27 cellular contexts compared by ENCODE assay signal in the genomic region with DNA sequence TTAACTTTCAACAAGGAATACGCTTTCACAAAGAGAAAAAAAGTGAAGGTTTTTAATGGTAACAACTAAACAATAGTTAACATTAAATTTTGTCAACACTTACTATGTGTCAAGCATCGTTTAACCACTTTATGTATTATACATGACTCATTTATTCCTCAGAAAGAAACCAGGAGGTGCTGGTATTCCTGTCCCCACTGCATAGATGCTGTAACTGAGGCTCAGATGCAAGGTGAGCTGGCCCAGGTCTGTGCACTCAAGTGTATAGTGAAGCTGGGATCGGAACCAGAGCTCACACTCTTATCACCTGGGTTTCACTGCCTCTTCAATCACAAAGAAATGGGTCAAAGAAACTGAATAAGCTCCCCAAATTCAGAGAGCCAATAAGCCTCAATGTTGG.
"Had no signal": no experiment of that assay in that cellular context is flagged by ENCODE, and none has a peak within 500 bp of the region (broad histone marks: within the 10 kb centered on the region; RNA-seq: fewer than 3 reads in every experiment).

No MANE protein-coding gene starts in this region.

- H3K9me3 Mint-ChIP-seq: activated CD4-positive, alpha-beta memory T cell treated with anti-CD3 and anti-CD28 coated beads, Interleukin-2, amount 10 ng/mL, durations not matched to agents 7 days and 5 days; activated naive CD4-positive, alpha-beta T cell treated with anti-CD3 and anti-CD28 coated beads, Interleukin-2, amount 10 ng/mL, durations not matched to agents 7 days and 5 days; activated naive CD4-positive, alpha-beta T cell treated with anti-CD3 and anti-CD28 coated beads, Interleukin-2, amount 50 U/mL, for 72 hours; activated T-helper 1 cell treated with anti-CD3 and anti-CD28 coated beads, Interleukin-12 subunit alpha, Interleukin-12 subunit beta, Interleukin-2, Interleukin-4 antibody, amounts not matched to agents 30 ng/mL and 10 ng/mL and 1 ng/mL, durations not matched to agents 14 hours and 24 hours and 36 hours; endodermal cell had no signal

- H3K36me3 ChIP-seq: adrenal gland had no signal

- H3K36me3 Mint-ChIP-seq: activated CD8-positive, alpha-beta memory T cell treated with anti-CD3 and anti-CD28 coated beads, Interleukin-2, amount 10 ng/mL, durations not matched to agents 7 days and 5 days; activated naive CD4-positive, alpha-beta T cell treated with anti-CD3 and anti-CD28 coated beads, Interleukin-2, amount 10 ng/mL, durations not matched to agents 7 days and 5 days; activated naive CD4-positive, alpha-beta T cell treated with anti-CD3 and anti-CD28 coated beads, Interleukin-2, amount 50 U/mL, for 72 hours had no signal

- H3K27ac Mint-ChIP-seq: activated CD4-positive, alpha-beta memory T cell treated with anti-CD3 and anti-CD28 coated beads, Interleukin-2, amount 10 ng/mL, durations not matched to agents 7 days and 5 days; activated CD8-positive, alpha-beta memory T cell treated with anti-CD3 and anti-CD28 coated beads, Interleukin-2, amount 10 ng/mL, durations not matched to agents 7 days and 5 days; activated naive CD4-positive, alpha-beta T cell treated with anti-CD3 and anti-CD28 coated beads, Interleukin-2, amount 10 ng/mL, durations not matched to agents 7 days and 5 days; activated naive CD4-positive, alpha-beta T cell treated with anti-CD3 and anti-CD28 coated beads, Interleukin-2, amount 50 U/mL, for 72 hours; activated T-helper 1 cell treated with anti-CD3 and anti-CD28 coated beads, Interleukin-12 subunit alpha, Interleukin-12 subunit beta, Interleukin-2, Interleukin-4 antibody, amounts not matched to agents 30 ng/mL and 10 ng/mL and 1 ng/mL, durations not matched to agents 14 hours and 24 hours and 36 hours; endodermal cell had no signal

- H3K4me3 ChIP-seq: adrenal gland, body of pancreas had no signal

- H3K4me1 Mint-ChIP-seq: activated CD4-positive, alpha-beta memory T cell treated with anti-CD3 and anti-CD28 coated beads, Interleukin-2, amount 10 ng/mL, durations not matched to agents 7 days and 5 days; activated CD8-positive, alpha-beta memory T cell treated with anti-CD3 and anti-CD28 coated beads, Interleukin-2, amount 10 ng/mL, durations not matched to agents 7 days and 5 days; activated naive CD4-positive, alpha-beta T cell treated with anti-CD3 and anti-CD28 coated beads, Interleukin-2, amount 10 ng/mL, durations not matched to agents 7 days and 5 days; endodermal cell had no signal

- H3K27ac ChIP-seq: adrenal gland, body of pancreas had no signal

- H3K9me3 ChIP-seq: adrenal gland, body of pancreas had no signal

- H3K27me3 ChIP-seq: adrenal gland, body of pancreas had no signal

- DNase-seq: activated CD4-positive, alpha-beta memory T cell treated with anti-CD3 and anti-CD28 coated beads, Interleukin-2, amount 10 ng/mL, durations not matched to agents 7 days and 5 days; activated CD4-positive, alpha-beta T cell treated with anti-CD3 and anti-CD28 coated beads for 4 hours; activated CD4-positive, CD25-positive, alpha-beta regulatory T cell; activated CD4-positive, CD25-positive, alpha-beta regulatory T cell treated with anti-CD3 and anti-CD28 coated beads, Interleukin-2, amount 50 U/mL, for 72 hours; activated CD8-positive, alpha-beta memory T cell treated with anti-CD3 and anti-CD28 coated beads, Interleukin-2, amount 10 ng/mL, durations not matched to agents 7 days and 5 days; activated CD8-positive, alpha-beta memory T cell treated with anti-CD3 and anti-CD28 coated beads, Interleukin-2, amount 50 U/mL, for 4 hours; activated gamma-delta T cell; activated naive CD4-positive, alpha-beta T cell; activated naive CD4-positive, alpha-beta T cell treated with anti-CD3 and anti-CD28 coated beads, Interleukin-2, amount 10 ng/mL, durations not matched to agents 7 days and 5 days; activated T-cell treated with anti-CD3 and anti-CD28 coated beads, Interleukin-2, amount 50 U/mL, for 1 hour; activated T-cell treated with anti-CD3 and anti-CD28 coated beads, Interleukin-2, amount 50 U/mL, for 48 hours; adrenal gland; amygdala; aorta; body of pancreas; caudate nucleus; cortex of kidney; dermis blood vessel endothelial cell; effector memory CD4-positive, alpha-beta T cell; endodermal cell; foreskin fibroblast; head of caudate nucleus; hippocampal formation; T-helper 2 cell had no signal

- H3K27me3 Mint-ChIP-seq: activated CD4-positive, alpha-beta memory T cell treated with anti-CD3 and anti-CD28 coated beads, Interleukin-2, amount 10 ng/mL, durations not matched to agents 7 days and 5 days; activated CD8-positive, alpha-beta memory T cell treated with anti-CD3 and anti-CD28 coated beads, Interleukin-2, amount 10 ng/mL, durations not matched to agents 7 days and 5 days; activated naive CD4-positive, alpha-beta T cell treated with anti-CD3 and anti-CD28 coated beads, Interleukin-2, amount 10 ng/mL, durations not matched to agents 7 days and 5 days had no signal

- H3K4me3 Mint-ChIP-seq: activated CD4-positive, alpha-beta memory T cell treated with anti-CD3 and anti-CD28 coated beads, Interleukin-2, amount 10 ng/mL, durations not matched to agents 7 days and 5 days; activated CD8-positive, alpha-beta memory T cell treated with anti-CD3 and anti-CD28 coated beads, Interleukin-2, amount 10 ng/mL, durations not matched to agents 7 days and 5 days; activated naive CD4-positive, alpha-beta T cell treated with anti-CD3 and anti-CD28 coated beads, Interleukin-2, amount 10 ng/mL, durations not matched to agents 7 days and 5 days; activated T-helper 1 cell treated with anti-CD3 and anti-CD28 coated beads, Interleukin-12 subunit alpha, Interleukin-12 subunit beta, Interleukin-2, Interleukin-4 antibody, amounts not matched to agents 30 ng/mL and 10 ng/mL and 1 ng/mL, durations not matched to agents 14 hours and 24 hours and 36 hours; endodermal cell had no signal

- ATAC-seq: activated CD8-positive, alpha-beta memory T cell treated with anti-CD3 and anti-CD28 coated beads, Interleukin-2, amount 10 ng/mL, durations not matched to agents 7 days and 5 days; activated naive CD4-positive, alpha-beta T cell treated with anti-CD3 and anti-CD28 coated beads, Interleukin-2, amount 50 U/mL, for 72 hours; body of pancreas; esophagus mucosa had no signal

- H3K4me1 ChIP-seq: adrenal gland, body of pancreas had no signal
